ENCODE assay signal across 10 cellular contexts in genomic region chr16:70688266-70688742, GRCh38. TPM values are rescaled to one million over a fixed set of nuclear protein-coding genes. Genes with fewer than 3 reads are reported as not detected.
DNase-seq lines count a peak whose midpoint lies in the region; ATAC-seq, FAIRE-seq and TF ChIP-seq lines count a peak whose summit lies in the region.
"Had no signal": no experiment of that assay in that cellular context is flagged by ENCODE, and none has a peak within 500 bp of the region (broad histone marks: within the 10 kb centered on the region; RNA-seq: fewer than 3 reads in every experiment).

No MANE protein-coding gene starts in this region.

- 88% methylated on average over 8 of the region's 8 CpGs for WGBS in A549 (ENCODE audit: missing lambda C conversion rate)

- peak overlapping the region; percentile 57 for H3K9ac ChIP-seq in fibroblast of lung (ENCODE audit: insufficient read depth, low read length)

- in situ Hi-C loops in HAP-1 (cut with MboI; ENCODE audit: low sequenced_read_pairs): no loop called here

- H3K9me3 Mint-ChIP-seq in CD14-positive monocyte: peaks cover 0 to 4% (median 2%) of the 10 kb centered on the region in 7 donors
- H3K9me3 Mint-ChIP-seq in activated T-cell treated with anti-CD3 and anti-CD28 coated beads, Interleukin-2, amount 50 U/mL, for 4 hours: no peaks in the 10 kb centered on the region
- H3K9me3 Mint-ChIP-seq: CD4-positive, alpha-beta T cell had no signal

- peak overlapping the region in 2 of 7 donors; percentile 61 to 75 for H3K27ac Mint-ChIP-seq in CD14-positive monocyte
- H3K27ac Mint-ChIP-seq: CD4-positive, alpha-beta T cell had no signal

- intact Hi-C loops in CD14-positive monocyte (cut with micrococcal nuclease): no loop called here

- peaks cover 15 to 28% (median 19%) of the 10 kb centered on the region in 3 donors for H3K27me3 Mint-ChIP-seq in CD14-positive monocyte (ENCODE audit: low read depth in 3 of 3)
- peaks cover 19% of the 10 kb centered on the region for H3K27me3 Mint-ChIP-seq in activated T-cell treated with anti-CD3 and anti-CD28 coated beads, Interleukin-2, amount 50 U/mL, for 4 hours (ENCODE audit: low read depth)

- no peak overlapping the region for H3K4me3 ChIP-seq in A549
- H3K4me3 ChIP-seq in fibroblast of lung (replicated peaks in 1 of 4; ENCODE audit: control extremely low read depth in 1 of 4, insufficient read depth in 1 of 4, low read depth in 3 of 4, low read length in 4 of 4): no peak overlapping the region
- H3K4me3 ChIP-seq in HAP-1: no peak overlapping the region

- POLR2A ChIA-PET in A549 (lab: Yijun Ruan, JAX) (interaction anchor here (1.5 kb wide), 1 partner anchor 58 kb away, joined by 3 read pairs; no protein-coding TSS in a partner anchor), RWPE1 (lab: Yijun Ruan, JAX; ENCODE audit: low non-redundant PET) (no interaction called here)

- DNase-seq in A549 (ENCODE audit: low read depth in 1 of 2, low spot score in 1 of 2) (no peak), RWPE1 (ENCODE audit: low spot score) (no peak), fibroblast of lung (ENCODE audit: low read depth in 2 of 2) (peak; percentile 39 to 87), myocyte (ENCODE audit: low read depth) (peak; percentile 95), GM19238 (ENCODE audit: insufficient read length, low spot score) (no peak), CD14-positive monocyte (ENCODE audit: low spot score) (no peak), HAP-1 (ENCODE audit: low spot score in 2 of 2) (no peak)
- DNase-seq in activated T-cell treated with anti-CD3 and anti-CD28 coated beads, Interleukin-2, amount 50 U/mL, for 4 hours: no peak
- DNase-seq: CD4-positive, alpha-beta T cell; OCI-M1 had no signal

- H3K27ac ChIP-seq in A549: peak overlapping the region; percentile 36 to 97; a peak in 4 of 6 replicates
- H3K27ac ChIP-seq in RWPE1: peak overlapping the region; percentile 100
- H3K27ac ChIP-seq in fibroblast of lung (ENCODE audit: insufficient read depth, low read length): peak overlapping the region; percentile 80

- peaks cover 25% of the 10 kb centered on the region for H3K79me2 ChIP-seq in fibroblast of lung (ENCODE audit: control insufficient read depth, insufficient read depth, low read length)

- H2AFZ ChIP-seq in fibroblast of lung (ENCODE audit: low read length): no peak overlapping the region

- peaks cover 12 to 40% of the 10 kb centered on the region in 2 donors for H3K36me3 Mint-ChIP-seq in CD14-positive monocyte
- peaks cover 2% of the 10 kb centered on the region for H3K36me3 Mint-ChIP-seq in activated T-cell treated with anti-CD3 and anti-CD28 coated beads, Interleukin-2, amount 50 U/mL, for 4 hours (ENCODE audit: insufficient read depth)

- ATAC-seq in A549: no peak
- ATAC-seq in activated T-cell treated with anti-CD3 and anti-CD28 coated beads, Interleukin-2, amount 50 U/mL, for 4 hours: no peak

- H3K9me3 ChIP-seq in A549: no peaks in the 10 kb centered on the region
- H3K9me3 ChIP-seq in fibroblast of lung (ENCODE audit: control insufficient read depth, insufficient read depth, low read depth, low read length): no peaks in the 10 kb centered on the region
- no peaks in the 10 kb centered on the region for H3K9me3 ChIP-seq in HAP-1

- peaks cover 8% of the 10 kb centered on the region for H3K4me1 Mint-ChIP-seq in CD14-positive monocyte
- H3K4me1 Mint-ChIP-seq in activated T-cell treated with anti-CD3 and anti-CD28 coated beads, Interleukin-2, amount 50 U/mL, for 4 hours (ENCODE audit: low read depth): peaks cover 2% of the 10 kb centered on the region

- H3K4me2 ChIP-seq in A549 (no peak overlapping the region), fibroblast of lung (ENCODE audit: extremely low read depth, insufficient read depth, low read length) (peak overlapping the region; percentile 17)

- H3K4me1 ChIP-seq in A549 (peaks cover 84% of the 10 kb centered on the region), fibroblast of lung (ENCODE audit: control insufficient read depth, extremely low read depth, insufficient read depth, low read length) (peaks cover 63% of the 10 kb centered on the region), HAP-1 (no peaks in the 10 kb centered on the region; the same call in 1 of the 2 replicates)

- no peak for TF ChIP-seq EP300 in A549 (IDR thresholded peaks at IDR 0.05)

- TF ChIP-seq POLR2A in A549 (IDR thresholded peaks at IDR 0.05; ENCODE audit: low read length): no peak

- H3K36me3 ChIP-seq in fibroblast of lung (ENCODE audit: control insufficient read depth, insufficient read depth, low read length) (peaks cover 4% of the 10 kb centered on the region), HAP-1 (replicated peaks) (no peaks in the 10 kb centered on the region)

- CTCF ChIA-PET in A549 (lab: Yijun Ruan, JAX): interaction anchor here (1.4 to 23.4 kb wide), 7 partner anchors 9 to 83 kb away, joined by 3 to 463 read pairs (median 10); no protein-coding TSS in a partner anchor
- CTCF ChIA-PET in RWPE1 (lab: Yijun Ruan, JAX): interaction anchor here (0.7 to 2.5 kb wide), 6 partner anchors 9 to 82 kb away, joined by 3 to 19 read pairs (median 6); no protein-coding TSS in a partner anchor

- FAIRE-seq in A549 (lab: Jason Lieb, UNC): no peak

- H3K27me3 ChIP-seq in fibroblast of lung (ENCODE audit: control insufficient read depth, insufficient read depth, low read length) (no peaks in the 10 kb centered on the region), HAP-1 (ENCODE audit: low read depth) (no peaks in the 10 kb centered on the region)

- no peak for TF ChIP-seq RAD21 in A549 (conservative IDR thresholded peaks at IDR 0.05 in 1 of 2, IDR thresholded peaks at IDR 0.05 in 1 of 2)

- TF ChIP-seq CTCF in A549 (IDR thresholded peaks at IDR 0.05) (no peak), RWPE1 (conservative IDR thresholded peaks at IDR 0.05; ENCODE audit: low read depth) (no peak), fibroblast of lung (conservative IDR thresholded peaks at IDR 0.05 in 1 of 2, IDR thresholded peaks at IDR 0.05 in 1 of 2; ENCODE audit: low read depth in 1 of 2, low read length in 2 of 2) (no peak), CD14-positive monocyte (IDR thresholded peaks at IDR 0.05) (no peak)

- H4K20me1 ChIP-seq in fibroblast of lung (ENCODE audit: control insufficient read depth, extremely low read depth, insufficient read depth, low read length): no peaks in the 10 kb centered on the region

- no peak overlapping the region for H3K4me3 Mint-ChIP-seq in CD14-positive monocyte
- no peak overlapping the region for H3K4me3 Mint-ChIP-seq in activated T-cell treated with anti-CD3 and anti-CD28 coated beads, Interleukin-2, amount 50 U/mL, for 4 hours
- H3K4me3 Mint-ChIP-seq: CD4-positive, alpha-beta T cell had no signal

TF ChIP-seq in A549, 52 proteins besides CTCF, POLR2A, EP300 and RAD21:
- TF ChIP-seq BHLHE40 (IDR thresholded peaks at IDR 0.05; ENCODE audit: low read depth, low read length) (no peak), JUNB (IDR thresholded peaks at IDR 0.05) (no peak), HOXB13 (CRISPR knock-in tag; IDR thresholded peaks at IDR 0.05; ENCODE audit: low read depth) (no peak), PHF8 (IDR thresholded peaks at IDR 0.05; ENCODE audit: borderline replicate concordance, low read depth) (no peak)
TF ChIP-seq in A549: peak in this region for 0.

RNA-seq across cellular contexts. Expression of gene MTSS2, which starts 2.5 kb away (rescaled TPM):
- polyA plus RNA-seq in A549 (2011; rRNA removed): 10.8 and 13.1 TPM in 2 replicates
- 52.8 and 65.7 TPM in 2 replicates for polyA plus RNA-seq in A549 (2012; cell fraction: cytosol; rRNA removed)
- 97.7 and 160 TPM in 2 replicates for polyA plus RNA-seq in A549 (2012; cell fraction: nucleus; rRNA removed)
- polyA plus RNA-seq in A549 (2017; fragmentation: RNase III; extraction: RNeasy Plus Mini Kit Qiagen cat#74134 plus additional on column Dnase treatment): 27.1 to 37.4 TPM (median 33.5 TPM) in 3 replicates
- polyA minus RNA-seq in A549 (2011; rRNA and poly(A)+ RNA removed): 11.4 and 19.0 TPM in 2 replicates
- 81.7 and 126 TPM in 2 replicates for total RNA-seq in fibroblast of lung
- 90.4 and 131 TPM in 2 replicates for polyA plus RNA-seq in fibroblast of lung
- 128 and 258 TPM in 2 replicates for polyA plus RNA-seq in fibroblast of lung (2012)
- 86.5 and 259 TPM in 2 replicates for polyA minus RNA-seq in fibroblast of lung (ENCODE audit: low replicate concordance)
- total RNA-seq in myocyte: 170 and 234 TPM in 2 replicates
- polyA plus RNA-seq in myocyte (2012): 626 TPM
- polyA plus RNA-seq in CD14-positive monocyte: not detected
- total RNA-seq in activated T-cell treated with anti-CD3 and anti-CD28 coated beads, Interleukin-2, amount 50 U/mL, for 4 hours: 1 to 10 TPM; 1.9 to 7.3 (median 4.3) TPM

RNA-seq across cellular contexts. Expression of gene IL34, which starts 41.9 kb away (rescaled TPM):
- polyA plus RNA-seq in A549 (2011; rRNA removed): 0.12 and 0.25 TPM in 2 replicates
- polyA plus RNA-seq in A549 (2012; cell fraction: cytosol; rRNA removed): 0.73 and 1.2 TPM in 2 replicates
- 0.94 and 1.5 TPM in 2 replicates for polyA plus RNA-seq in A549 (2012; cell fraction: nucleus; rRNA removed)
- polyA plus RNA-seq in A549 (2017; fragmentation: RNase III; extraction: RNeasy Plus Mini Kit Qiagen cat#74134 plus additional on column Dnase treatment): 0.29 to 0.89 TPM (median 0.40 TPM) in 3 replicates
- 0.41 TPM in 1 of 2 replicates, not detected in the other for polyA minus RNA-seq in A549 (2011; rRNA and poly(A)+ RNA removed)
- 5.1 and 5.4 TPM in 2 replicates for total RNA-seq in fibroblast of lung
- 0.45 and 0.70 TPM in 2 replicates for polyA plus RNA-seq in fibroblast of lung
- polyA plus RNA-seq in fibroblast of lung (2012): 0.81 and 1.0 TPM in 2 replicates
- polyA minus RNA-seq in fibroblast of lung (ENCODE audit: low replicate concordance): 0.94 and 2.4 TPM in 2 replicates
- total RNA-seq in myocyte: 20.0 and 67.8 TPM in 2 replicates
- polyA plus RNA-seq in myocyte (2012): 25.0 TPM
- not detected for polyA plus RNA-seq in CD14-positive monocyte
- under 1 TPM; 0.13 to 0.24 (median 0.13) TPM for total RNA-seq in activated T-cell treated with anti-CD3 and anti-CD28 coated beads, Interleukin-2, amount 50 U/mL, for 4 hours

Comparison
In these comparisons a context has a peak if more than half of its experiments do, and no peak if none do; other contexts are left out.
1. DNase-seq: peak in fibroblast of lung (2 of 2) and myocyte (single experiment); none in A549 (0 of 2), RWPE1 (single experiment), GM19238 (single experiment), CD14-positive monocyte (single experiment), HAP-1 (0 of 2) and activated T-cell treated with anti-CD3 and anti-CD28 coated beads, Interleukin-2, amount 50 U/mL, for 4 hours (single experiment).
2. Peak in every context shown above with its lines, with median percentiles within 50 percentile points of each other: H3K27ac ChIP-seq.